8 cellular contexts compared by ENCODE assay signal in the genomic region with DNA sequence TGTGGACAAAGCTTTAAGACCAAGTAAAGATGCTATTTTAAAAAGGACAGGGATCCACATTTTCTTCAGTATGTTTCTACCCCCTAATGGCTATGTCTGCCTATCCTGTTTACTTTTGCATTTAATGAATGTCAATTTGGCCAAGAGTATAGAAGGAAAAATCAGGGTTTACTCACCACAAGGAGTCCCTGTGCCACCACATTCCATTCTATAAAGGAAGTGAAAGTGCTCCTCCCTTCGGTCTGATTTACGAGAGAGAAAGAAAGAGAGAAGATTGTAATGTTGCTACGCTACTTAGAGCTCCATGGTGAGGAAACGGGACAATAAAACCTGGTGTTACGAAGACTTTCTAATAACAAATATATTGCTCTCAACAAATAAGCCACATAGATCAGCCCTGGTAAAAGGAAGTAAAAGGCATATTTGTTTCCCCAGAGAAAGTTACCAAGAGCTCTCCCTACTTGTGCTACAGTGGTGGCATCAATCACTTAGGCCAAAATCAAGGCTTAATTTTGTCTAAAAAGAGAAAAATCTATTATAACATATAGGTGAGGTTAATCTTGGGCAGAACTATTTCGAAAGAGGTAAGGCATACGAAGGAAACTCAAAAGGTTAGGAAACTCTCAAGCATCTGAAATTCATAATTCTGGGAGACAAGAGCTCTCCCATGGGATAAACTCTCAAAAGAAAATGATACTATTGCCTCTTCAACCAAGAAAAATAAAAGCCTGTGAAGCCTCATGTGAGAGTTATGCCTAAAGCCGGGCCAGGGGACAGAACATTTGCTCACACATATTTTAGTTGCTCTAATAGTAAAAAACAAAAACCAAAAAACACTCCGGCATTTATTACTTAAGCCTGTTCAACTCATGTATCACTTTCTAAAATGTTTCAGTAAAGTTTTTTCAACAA. TPM values are rescaled to one million over a fixed set of nuclear protein-coding genes. Genes with fewer than 3 reads are reported as not detected.
DNase-seq lines count a peak whose midpoint lies in the region; ATAC-seq and TF ChIP-seq lines count a peak whose summit lies in the region.

No MANE protein-coding gene starts in this region.

- H3K4me1 ChIP-seq in iPS-20b (ENCODE audit: insufficient read depth, low read length) = peaks cover 12% of the 10 kb centered on the region

- H3K9me3 ChIP-seq in iPS-20b (ENCODE audit: insufficient read depth, low read depth, low read length) = no peaks in the 10 kb centered on the region

- H3K27me3 ChIP-seq in iPS-20b (ENCODE audit: insufficient read depth, low read length) = no peaks in the 10 kb centered on the region

- TF ChIP-seq CTCF in astrocyte of the cerebellum (IDR thresholded peaks at IDR 0.05; ENCODE audit: low read depth, low read length, missing control alignments) = peak; percentile 57

- DNase-seq in AG08395 (ENCODE audit: low spot score) (peak; percentile 52), LHCN-M2 (ENCODE audit: low read depth) (peak; percentile 77), astrocyte of the cerebellum (ENCODE audit: low read depth) (peak; percentile 70), NCI-H2029 (lab: John Stamatoyannopoulos, UW) (no peak), NCI-H2227 (lab: John Stamatoyannopoulos, UW; ENCODE audit: unreplicated experiment) (no peak)
- no peak for DNase-seq in stimulated activated naive CD8-positive, alpha-beta T cell treated with anti-CD3 and anti-CD28 coated beads, Interleukin-15, Interleukin-2, amounts not matched to agents 100 U/mL and 50 U/mL, for 24 hours

- H3K4me3 ChIP-seq in astrocyte of the cerebellum (ENCODE audit: low read depth, low read length) (no peak overlapping the region), iPS-20b (ENCODE audit: low read length) (0 out of 2 replicates have a peak overlapping the region, but pooled peaks have one; percentile 10)

- no peak overlapping the region for H3K9ac ChIP-seq in iPS-20b (ENCODE audit: low read depth, low read length)

- peak; percentile 74 for ATAC-seq in GM19463 (IDR thresholded peaks at IDR 0.05; ENCODE audit: unreplicated experiment)
- peak; percentile 49 for ATAC-seq in stimulated activated naive CD8-positive, alpha-beta T cell treated with anti-CD3 and anti-CD28 coated beads, Interleukin-15, Interleukin-2, amounts not matched to agents 100 U/mL and 50 U/mL, for 24 hours

- in situ Hi-C loops in astrocyte of the cerebellum (cut with HindIII; ENCODE audit: low sequenced_read_pairs) = no loop called here

- no peak overlapping the region for H3K27ac ChIP-seq in iPS-20b (ENCODE audit: low read length)

- no peaks in the 10 kb centered on the region for H3K36me3 ChIP-seq in iPS-20b (ENCODE audit: insufficient read depth, low read depth, low read length)

RNA-seq across cellular contexts. Expression of a gene that starts 29.5 kb away (rescaled TPM):
- total RNA-seq in LHCN-M2 (2014; rRNA removed) = 7.6 and 10.1 TPM in 2 replicates
- 3.8 TPM for polyA plus RNA-seq in LHCN-M2 (2012)

Comparison
In these comparisons a context has a peak if more than half of its experiments do, and no peak if none do; other contexts are left out.
1. DNase-seq: peak in AG08395 (single experiment), LHCN-M2 (single experiment) and astrocyte of the cerebellum (single experiment); none in stimulated activated naive CD8-positive, alpha-beta T cell treated with anti-CD3 and anti-CD28 coated beads, Interleukin-15, Interleukin-2, amounts not matched to agents 100 U/mL and 50 U/mL, for 24 hours (single experiment), NCI-H2029 (single experiment) and NCI-H2227 (single experiment).